Comparison of ENCODE assay signal across 12 cellular contexts in genomic region chr14:104895786-104896642, GRCh38. TPM values are rescaled to one million over a fixed set of nuclear protein-coding genes. Genes with fewer than 3 reads are reported as not detected.
DNase-seq lines count a peak whose midpoint lies in the region; ATAC-seq and TF ChIP-seq lines count a peak whose summit lies in the region.
"Had no signal": no experiment of that assay in that cellular context is flagged by ENCODE, and none has a peak within 500 bp of the region (broad histone marks: within the 10 kb centered on the region; RNA-seq: fewer than 3 reads in every experiment).

No MANE protein-coding gene starts in this region.

- ATAC-seq in upper lobe of left lung (ENCODE audit: low FRiP score in 2 of 2) = peak; percentile 3 to 71
- ATAC-seq in foreskin keratinocyte = no peak
- no peak for ATAC-seq in GM19467 (IDR thresholded peaks at IDR 0.05; ENCODE audit: unreplicated experiment)

- WGBS in upper lobe of left lung, 2 donors = 52 to 59% methylated on average over 16 to 26 of the region's 33 CpGs

- H3K4me1 ChIP-seq in upper lobe of left lung (peaks cover 0 to 18% (median 15%) of the 10 kb centered on the region in 4 donors), foreskin keratinocyte (no peaks in the 10 kb centered on the region)

- H3K27me3 ChIP-seq in upper lobe of left lung (no peaks in the 10 kb centered on the region), foreskin keratinocyte (no peaks in the 10 kb centered on the region)

- CTCF ChIA-PET in activated naive CD4-positive, alpha-beta T cell treated with anti-CD3 and anti-CD28 coated beads for 36 hours (lab: Charles Lee) = interaction anchor here (0.7 to 2.3 kb wide), 6 partner anchors 12 to 233 kb away, joined by 3 to 6 read pairs (median 3); no protein-coding TSS in a partner anchor

- H3K4me3 ChIP-seq in upper lobe of left lung = peak overlapping the region in 3 of 4 donors; percentile 17 to 40 (median 29)

- H3K9me3 Mint-ChIP-seq in activated naive CD4-positive, alpha-beta T cell treated with anti-CD3 and anti-CD28 coated beads for 36 hours = no peaks in the 10 kb centered on the region
- H3K9me3 Mint-ChIP-seq: naive thymus-derived CD8-positive, alpha-beta T cell; T-cell had no signal

- H3K9me3 ChIP-seq in upper lobe of left lung = no peaks in the 10 kb centered on the region

- H3K36me3 Mint-ChIP-seq in activated naive CD4-positive, alpha-beta T cell treated with anti-CD3 and anti-CD28 coated beads for 36 hours (ENCODE audit: low read depth) = no peaks in the 10 kb centered on the region
- H3K36me3 Mint-ChIP-seq: naive thymus-derived CD8-positive, alpha-beta T cell; T-cell had no signal

- peak in 1 of 4 donors; percentile 28 for TF ChIP-seq POLR2A in upper lobe of left lung (IDR thresholded peaks at IDR 0.05)

- H3K27ac ChIP-seq in upper lobe of left lung = peak overlapping the region in 1 of 4 donors; percentile 70
- no peak overlapping the region for H3K27ac ChIP-seq in foreskin keratinocyte

- intact Hi-C loops in activated naive CD4-positive, alpha-beta T cell treated with anti-CD3 and anti-CD28 coated beads for 36 hours (cut with micrococcal nuclease) = loop anchor here (1.0 kb wide), 1 partner anchor 149 kb away; no protein-coding TSS in a partner anchor

- no peak overlapping the region for H3K27ac Mint-ChIP-seq in activated naive CD4-positive, alpha-beta T cell treated with anti-CD3 and anti-CD28 coated beads for 36 hours
- H3K27ac Mint-ChIP-seq: T-cell had no signal

- H3K27me3 Mint-ChIP-seq in activated naive CD4-positive, alpha-beta T cell treated with anti-CD3 and anti-CD28 coated beads for 36 hours (ENCODE audit: low read depth) = no peaks in the 10 kb centered on the region

- H3K4me1 Mint-ChIP-seq in activated naive CD4-positive, alpha-beta T cell treated with anti-CD3 and anti-CD28 coated beads for 36 hours (ENCODE audit: low read depth) = no peaks in the 10 kb centered on the region

- peaks cover 0 to 3% (median 1%) of the 10 kb centered on the region in 4 donors for H3K36me3 ChIP-seq in upper lobe of left lung

- no peak for TF ChIP-seq CTCF in upper lobe of left lung (IDR thresholded peaks at IDR 0.05)
- no peak for TF ChIP-seq CTCF in foreskin keratinocyte (conservative IDR thresholded peaks at IDR 0.05)

- no peak for TF ChIP-seq EP300 in upper lobe of left lung (IDR thresholded peaks at IDR 0.05)

- H3K4me3 Mint-ChIP-seq in activated naive CD4-positive, alpha-beta T cell treated with anti-CD3 and anti-CD28 coated beads for 36 hours = no peak overlapping the region
- H3K4me3 Mint-ChIP-seq: B cell; naive thymus-derived CD8-positive, alpha-beta T cell; T-cell had no signal

- DNase-seq in activated naive CD4-positive, alpha-beta T cell treated with anti-CD3 and anti-CD28 coated beads, Interleukin-2, amount 50 U/mL, for 16 hours = peak; percentile 10
- DNase-seq in activated naive CD4-positive, alpha-beta T cell treated with anti-CD3 and anti-CD28 coated beads for 36 hours = no peak
- DNase-seq in NCI-H69 (lab: John Stamatoyannopoulos, UW) = peak; percentile 94
- peak; percentile 21 for DNase-seq in hepatic stellate cell (ENCODE audit: low spot score)
- DNase-seq in upper lobe of left lung = peak; percentile 75 to 85
- DNase-seq in cortex of kidney (lab: John Stamatoyannopoulos, UW) = no peak
- no peak for DNase-seq in foreskin keratinocyte

RNA-seq across cellular contexts. Expression of gene PLD4, which starts 28.7 kb away (rescaled TPM):
- not detected for total RNA-seq in activated naive CD4-positive, alpha-beta T cell treated with anti-CD3 and anti-CD28 coated beads for 36 hours
- total RNA-seq in upper lobe of left lung (1 to 10 TPM in 2 of 6 donors, under 1 TPM in 1, not detected in 3; under 0.01 to 6.1 (median 2.5) TPM), foreskin keratinocyte (not detected in 2 replicates)
- polyA plus RNA-seq in foreskin keratinocyte = 0.02 and 0.03 TPM in 2 replicates
- polyA plus RNA-seq: fibroblast of lung had no signal

RNA-seq across cellular contexts. Expression of gene CEP170B, which starts 30.9 kb away (rescaled TPM):
- 1 to 10 TPM; 3.3 TPM for total RNA-seq in activated naive CD4-positive, alpha-beta T cell treated with anti-CD3 and anti-CD28 coated beads for 36 hours
- total RNA-seq in upper lobe of left lung = 10 to 100 TPM; 24.2 to 57.8 (median 35.6) TPM
- 35.1 and 37.3 TPM in 2 replicates for total RNA-seq in foreskin keratinocyte
- 16.9 and 17.0 TPM in 2 replicates for polyA plus RNA-seq in foreskin keratinocyte

Comparison
In these comparisons a context has a peak if more than half of its experiments do, and no peak if none do; other contexts are left out.
1. DNase-seq: peak in activated naive CD4-positive, alpha-beta T cell treated with anti-CD3 and anti-CD28 coated beads, Interleukin-2, amount 50 U/mL, for 16 hours (single experiment), NCI-H69 (single experiment), hepatic stellate cell (single experiment) and upper lobe of left lung (2 of 2); none in activated naive CD4-positive, alpha-beta T cell treated with anti-CD3 and anti-CD28 coated beads for 36 hours (single experiment), cortex of kidney (single experiment) and foreskin keratinocyte (0 of 2).
2. ATAC-seq: peak in upper lobe of left lung (2 of 2); none in foreskin keratinocyte (single experiment) and GM19467 (single experiment).